Comparison of ENCODE assay signal across 8 cellular contexts in the genomic region with DNA sequence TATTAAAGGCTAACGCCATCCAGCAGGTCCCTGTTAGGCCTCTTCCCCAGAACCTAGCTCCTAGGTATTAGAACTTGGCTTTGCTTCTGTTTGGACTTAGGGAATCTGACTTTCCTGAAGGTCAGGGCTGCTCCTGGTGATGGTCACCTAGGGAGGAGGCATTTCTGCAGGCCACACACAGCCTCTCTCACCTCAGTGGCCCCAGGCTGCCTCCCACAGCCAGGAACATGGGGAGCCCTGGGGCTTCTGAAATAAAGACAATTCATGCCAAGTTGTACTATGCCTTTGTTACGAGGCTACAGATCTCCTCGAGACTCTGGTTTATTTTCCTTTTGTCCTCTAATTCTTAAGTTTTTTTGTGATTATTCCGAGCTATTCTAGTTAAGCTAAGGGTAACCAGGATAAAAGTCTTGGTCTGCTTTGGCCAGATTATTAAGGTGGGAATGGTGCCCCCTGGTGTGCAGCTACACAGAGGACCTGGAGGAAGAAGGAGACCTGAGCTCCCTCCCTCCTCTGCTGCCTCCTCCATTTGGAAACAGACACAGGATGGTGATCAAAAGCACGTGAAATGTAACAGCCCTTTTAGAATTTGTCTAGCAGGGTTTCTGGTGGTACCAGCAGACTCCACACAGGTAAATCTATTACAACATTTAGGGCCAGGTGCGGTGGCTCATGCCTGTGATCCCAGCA.
A peak's percentile ranks its signal among the peaks of the same experiment; 100 is the strongest.
DNase-seq lines count a peak whose midpoint lies in the region; ATAC-seq and TF ChIP-seq lines count a peak whose summit lies in the region.

No MANE protein-coding gene starts in this region.

- intact Hi-C loops in Right ventricle myocardium inferior (cut with DNase I) (loop anchor here (2.0 kb wide), 1 partner anchor 130 kb away; a partner anchor contains a TSS), cardiac septum (cut with DNase I) (loop anchor here (2.0 kb wide), 1 partner anchor 198 kb away; no protein-coding TSS in a partner anchor), psoas muscle (cut with DNase I) (no loop called here)

- no peaks in the 10 kb centered on the region for H3K27me3 ChIP-seq in psoas muscle (ENCODE audit: insufficient read depth in 3 of 3, low read length in 2 of 3)

- no peak for DNase-seq in Right ventricle myocardium inferior (ENCODE audit: missing footprints)
- DNase-seq in cardiac septum (ENCODE audit: low spot score), result no peak
- DNase-seq in SK-N-DZ (ENCODE audit: low spot score), result peak; percentile 35
- DNase-seq in fibroblast of villous mesenchyme (ENCODE audit: low read depth), result peak; percentile 81
- peak; percentile 40 to 62 for DNase-seq in psoas muscle
- no peak for DNase-seq in activated effector memory CD4-positive, alpha-beta T cell treated with Interleukin-2 at 50 U/mL for 16 hours

- H3K27ac ChIP-seq in psoas muscle, result no peak overlapping the region

- H3K9me3 ChIP-seq in psoas muscle, result no peaks in the 10 kb centered on the region

- H3K4me3 ChIP-seq in fibroblast of villous mesenchyme (ENCODE audit: low read depth, low read length), result no peak overlapping the region
- no peak overlapping the region for H3K4me3 ChIP-seq in psoas muscle

- no peaks in the 10 kb centered on the region for H3K4me1 ChIP-seq in psoas muscle

- ATAC-seq in Right ventricle myocardium inferior (peak; percentile 81), HG03378 (IDR thresholded peaks at IDR 0.05; ENCODE audit: unreplicated experiment) (peak; percentile 43), psoas muscle (peak in 2 of 4 donors; percentile 46 to 50), GM21526 (IDR thresholded peaks at IDR 0.05; ENCODE audit: low FRiP score, unreplicated experiment) (no peak)

- no peaks in the 10 kb centered on the region for H3K36me3 ChIP-seq in psoas muscle (ENCODE audit: insufficient read depth in 1 of 2, low read depth in 1 of 2)

- TF ChIP-seq CTCF in fibroblast of villous mesenchyme (IDR thresholded peaks at IDR 0.05; ENCODE audit: insufficient read depth, low read depth, low read length) (peak; percentile 72), psoas muscle (IDR thresholded peaks at IDR 0.05) (peak; percentile 35)

- 86 to 92% (median 86%) methylated on average over 6 of the region's 6 CpGs for WGBS in psoas muscle, 3 donors

Comparison
In these comparisons a context has a peak if more than half of its experiments do, and no peak if none do; other contexts are left out.
1. DNase-seq: peak in SK-N-DZ (single experiment), fibroblast of villous mesenchyme (single experiment) and psoas muscle (2 of 2); none in Right ventricle myocardium inferior (single experiment), cardiac septum (single experiment) and activated effector memory CD4-positive, alpha-beta T cell treated with Interleukin-2 at 50 U/mL for 16 hours (single experiment).
2. intact Hi-C loops: an anchor here in Right ventricle myocardium inferior (2.0 kb wide) and cardiac septum (2.0 kb wide); none called in psoas muscle.